Comparison of ENCODE assay signal across 19 cellular contexts in the genomic region with DNA sequence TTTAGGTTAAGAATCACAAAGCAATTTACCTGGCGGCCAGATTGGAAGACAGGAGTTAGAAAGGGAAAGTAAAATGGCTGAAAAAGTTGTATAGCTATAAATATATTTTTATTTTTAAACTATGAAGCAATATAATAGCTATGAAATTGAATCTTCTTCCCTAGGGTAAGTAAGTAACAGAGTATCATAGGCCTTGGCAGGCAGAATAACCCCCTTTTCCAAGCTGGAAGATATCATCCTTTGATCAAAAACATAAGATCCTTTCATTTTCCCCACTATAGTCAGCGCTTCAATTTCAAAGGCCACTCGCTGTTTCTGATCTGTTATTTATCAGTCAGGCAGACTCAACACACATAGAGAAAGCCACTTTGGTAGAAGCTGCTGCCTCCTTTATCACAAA.
DNase-seq lines count a peak whose midpoint lies in the region; ATAC-seq, FAIRE-seq and TF ChIP-seq lines count a peak whose summit lies in the region.
"Had no signal": no experiment of that assay in that cellular context is flagged by ENCODE, and none has a peak within 500 bp of the region (broad histone marks: within the 10 kb centered on the region; RNA-seq: fewer than 3 reads in every experiment).

No MANE protein-coding gene starts in this region.

- no peak overlapping the region for H3K23ac ChIP-seq in H1 (ENCODE audit: insufficient read length)

- H3K9me3 ChIP-seq in SK-N-SH: no peaks in the 10 kb centered on the region
- H3K9me3 ChIP-seq in H1 (ENCODE audit: insufficient read depth in 2 of 2, low read depth in 1 of 2, low read length in 1 of 2): no peaks in the 10 kb centered on the region
- no peaks in the 10 kb centered on the region for H3K9me3 ChIP-seq in osteoblast (ENCODE audit: low read depth, low read length)
- no peaks in the 10 kb centered on the region for H3K9me3 ChIP-seq in vagina
- H3K9me3 ChIP-seq in spleen: no peaks in the 10 kb centered on the region
- H3K9me3 ChIP-seq: body of pancreas had no signal

- no peaks in the 10 kb centered on the region for H3K9me2 ChIP-seq in SK-N-SH

- DNase-seq in SK-N-SH (no peak), H1 (ENCODE audit: low read depth in 1 of 2, low spot score in 2 of 2) (no peak), osteoblast (ENCODE audit: insufficient read length, low spot score, missing footprints) (no peak), vagina (ENCODE audit: extremely low spot score in 2 of 2) (no peak), spleen (no peak)
- DNase-seq: activated CD8-positive, alpha-beta memory T cell treated with anti-CD3 and anti-CD28 coated beads, Interleukin-2, amount 50 U/mL, for 48 hours; activated naive CD4-positive, alpha-beta T cell treated with Interleukin-2 at 50 U/mL for 16 hours; body of pancreas; CD4-positive, alpha-beta T cell; effector CD4-positive, alpha-beta T cell; KG1; NCI-H1694 treated with DMSO at 0.1 percent for 48 hours; NCI-H510A treated with DMSO at 0.1 percent for 48 hours; stimulated activated naive CD8-positive, alpha-beta T cell treated with anti-CD3 and anti-CD28 coated beads, Interleukin-15, Interleukin-2, amounts not matched to agents 100 U/mL and 50 U/mL, for 24 hours had no signal

- FAIRE-seq in H1 (lab: Jason Lieb, UNC): no peak

- H3K9ac ChIP-seq in SK-N-SH: no peak overlapping the region
- no peak overlapping the region for H3K9ac ChIP-seq in H1 (replicated peaks in 1 of 4; ENCODE audit: extremely low read depth in 1 of 4, low read depth in 3 of 4, low read length in 3 of 4)

- H3K4me3 ChIP-seq in SK-N-SH (ENCODE audit: low read depth in 2 of 2, low read length in 1 of 2) (no peak overlapping the region), H1 (ENCODE audit: extremely low read depth in 1 of 4, insufficient read depth in 2 of 4, low read depth in 3 of 4, low read length in 4 of 4) (no peak overlapping the region), osteoblast (ENCODE audit: insufficient read depth, low read length) (no peak overlapping the region), vagina (peak overlapping the region; percentile 24 to 37), spleen (peak overlapping the region in 2 of 8 donors; percentile 15 to 20)
- H3K4me3 ChIP-seq: body of pancreas had no signal

- WGBS in SK-N-SH (ENCODE audit: low lambda C conversion rate): 78% methylated on average over 3 of the region's 3 CpGs
- 86% methylated on average over 3 of the region's 3 CpGs; no CpG with 5 or more reads in 1 of the 2 experiments for WGBS in H1 (ENCODE audit: extremely low coverage in 1 of 2, insufficient coverage in 1 of 2, insufficient read length in 1 of 2, insufficient replicate concordance in 2 of 2, low coverage in 1 of 2, low lambda C conversion rate in 2 of 2, missing lambda C conversion rate in 1 of 2), 2 experiments
- 59 to 77% (median 71%) methylated on average over 3 of the region's 3 CpGs for WGBS in spleen, 5 donors

- no peak overlapping the region for H2BK12ac ChIP-seq in H1 (ENCODE audit: low read depth, low read length)

- no peaks in the 10 kb centered on the region for H3K36me3 ChIP-seq in SK-N-SH (replicated peaks in 1 of 2; ENCODE audit: control insufficient read depth in 1 of 2, insufficient read depth in 2 of 2, low read length in 1 of 2)
- no peaks in the 10 kb centered on the region for H3K36me3 ChIP-seq in H1 (ENCODE audit: control insufficient read depth in 2 of 4, insufficient read depth in 4 of 4, low read length in 3 of 4)
- H3K36me3 ChIP-seq in osteoblast (ENCODE audit: insufficient read depth, low read length): no peaks in the 10 kb centered on the region
- H3K36me3 ChIP-seq in vagina: no peaks in the 10 kb centered on the region
- no peaks in the 10 kb centered on the region for H3K36me3 ChIP-seq in spleen

- intact Hi-C loops in vagina (cut with DNase I) (no loop called here), spleen (cut with DNase I; ENCODE audit: low total_unique reads) (no loop called here)

- POLR2A ChIA-PET in SK-N-SH (lab: Yijun Ruan, JAX) (no interaction called here), H1 (lab: Charles Lee; ENCODE audit: partially characterized antibody) (no interaction called here)

- no peak overlapping the region for H2BK120ac ChIP-seq in H1 (replicated peaks; ENCODE audit: low read depth, low read length)

- no peaks in the 10 kb centered on the region for H3K79me1 ChIP-seq in H1 (ENCODE audit: low read depth, low read length)

- no peak for TF ChIP-seq POLR2A in H1 (IDR thresholded peaks at IDR 0.05; ENCODE audit: control extremely low read depth in 1 of 2, low read depth in 2 of 2, low read length in 2 of 2)
- no peak for TF ChIP-seq POLR2A in vagina (IDR thresholded peaks at IDR 0.05)
- TF ChIP-seq POLR2A in spleen (IDR thresholded peaks at IDR 0.05): no peak

- no peak overlapping the region for H3K14ac ChIP-seq in H1 (ENCODE audit: insufficient read length)

- 0 out of 2 replicates have a peak overlapping the region, but pooled peaks have one; percentile 56 for H2AFZ ChIP-seq in SK-N-SH (ENCODE audit: low read depth)
- peak overlapping the region; percentile 49; the same call in 1 of the 2 replicates for H2AFZ ChIP-seq in H1 (ENCODE audit: low read length)
- no peak overlapping the region for H2AFZ ChIP-seq in osteoblast (ENCODE audit: low read length)

- no peak overlapping the region for H2AK5ac ChIP-seq in H1 (ENCODE audit: low read depth, low read length)

- no peak overlapping the region for H4K8ac ChIP-seq in H1 (ENCODE audit: extremely low read depth, insufficient read depth, low read length)

- H3F3A ChIP-seq in SK-N-SH (replicated peaks; ENCODE audit: insufficient read depth): no peaks in the 10 kb centered on the region

- H2BK15ac ChIP-seq in H1 (ENCODE audit: low read length): no peak overlapping the region

- no peak for TF ChIP-seq RAD21 in SK-N-SH (IDR thresholded peaks at IDR 0.05; ENCODE audit: low read length)
- no peak for TF ChIP-seq RAD21 in H1 (IDR thresholded peaks at IDR 0.05 in 1 of 2, conservative IDR thresholded peaks at IDR 0.05 in 1 of 2; ENCODE audit: low read depth in 2 of 2, low read length in 2 of 2)

- H4K91ac ChIP-seq in H1 (replicated peaks; ENCODE audit: insufficient read length, low read length): no peak overlapping the region

- H4K20me1 ChIP-seq in SK-N-SH (ENCODE audit: insufficient read depth) (no peaks in the 10 kb centered on the region), H1 (replicated peaks in 1 of 2; ENCODE audit: control insufficient read depth in 1 of 2, insufficient read depth in 2 of 2, low read length in 2 of 2) (no peaks in the 10 kb centered on the region), osteoblast (ENCODE audit: insufficient read depth, low read length) (no peaks in the 10 kb centered on the region)

- H3K4me1 ChIP-seq in SK-N-SH (ENCODE audit: control insufficient read depth in 1 of 2, insufficient read depth in 2 of 2, low read depth in 1 of 2, low read length in 1 of 2) (peaks cover 0 to 2% of the 10 kb centered on the region in 2 experiments; a peak in 1 of 4 replicates), H1 (replicated peaks in 1 of 4; ENCODE audit: control insufficient read depth in 3 of 4, insufficient read depth in 4 of 4, low read length in 3 of 4) (no peaks in the 10 kb centered on the region), osteoblast (ENCODE audit: insufficient read depth, low read length) (no peaks in the 10 kb centered on the region), vagina (peaks cover 17% of the 10 kb centered on the region), spleen (no peaks in the 10 kb centered on the region)
- H3K4me1 ChIP-seq: body of pancreas had no signal

- H2BK20ac ChIP-seq in H1 (ENCODE audit: low read length): no peak overlapping the region

- CTCF ChIA-PET in SK-N-SH (lab: Yijun Ruan, JAX) (no interaction called here), H1 (lab: Charles Lee; ENCODE audit: partially characterized antibody) (no interaction called here)

- H3K56ac ChIP-seq in H1 (replicated peaks; ENCODE audit: insufficient read length, low read depth, low read length): no peak overlapping the region

- H3K4me2 ChIP-seq in SK-N-SH (no peak overlapping the region), H1 (ENCODE audit: insufficient read depth in 1 of 2, low read depth in 2 of 2, low read length in 2 of 2) (no peak overlapping the region), osteoblast (ENCODE audit: insufficient read depth, low read length) (peak overlapping the region; percentile 39)

- TF ChIP-seq CTCF in SK-N-SH (IDR thresholded peaks at IDR 0.05) (no peak), H1 (IDR thresholded peaks at IDR 0.05; ENCODE audit: control extremely low read depth in 1 of 3, insufficient read depth in 1 of 3, low read depth in 1 of 3, low read length in 3 of 3) (no peak), osteoblast (IDR thresholded peaks at IDR 0.05; ENCODE audit: extremely low read depth, low read depth, low read length) (no peak), vagina (IDR thresholded peaks at IDR 0.05) (no peak), spleen (IDR thresholded peaks at IDR 0.05 in 8 of 11, conservative IDR thresholded peaks at IDR 0.05 in 3 of 11) (no peak)

- no peak overlapping the region for H2BK5ac ChIP-seq in H1 (ENCODE audit: low read depth, low read length)

- no peak overlapping the region for H3K18ac ChIP-seq in H1 (ENCODE audit: extremely low read depth, low read length)

- no peak overlapping the region for H4K5ac ChIP-seq in H1 (ENCODE audit: insufficient read length, low read depth, low read length)

- H3K23me2 ChIP-seq in H1 (ENCODE audit: low read depth, low read length): no peaks in the 10 kb centered on the region

- H3K27ac ChIP-seq in SK-N-SH (ENCODE audit: low read depth in 2 of 2, low read length in 1 of 2): no peak overlapping the region
- no peak overlapping the region for H3K27ac ChIP-seq in H1 (ENCODE audit: low read depth, low read length)
- H3K27ac ChIP-seq in osteoblast (ENCODE audit: low read depth, low read length): no peak overlapping the region
- H3K27ac ChIP-seq in vagina: peak overlapping the region; percentile 58
- no peak overlapping the region for H3K27ac ChIP-seq in spleen
- H3K27ac ChIP-seq: body of pancreas had no signal

- H3K4ac ChIP-seq in H1 (replicated peaks; ENCODE audit: insufficient read length, low read depth, low read length): no peak overlapping the region

- TF ChIP-seq EP300 in SK-N-SH (IDR thresholded peaks at IDR 0.05; ENCODE audit: borderline replicate concordance in 1 of 2, low read depth in 1 of 2, low read length in 1 of 2): no peak
- no peak for TF ChIP-seq EP300 in H1 (IDR thresholded peaks at IDR 0.05; ENCODE audit: borderline replicate concordance in 1 of 2, low read depth in 2 of 2, low read length in 2 of 2)

- no peaks in the 10 kb centered on the region for H3K27me3 ChIP-seq in SK-N-SH (ENCODE audit: insufficient read depth)
- H3K27me3 ChIP-seq in H1 (replicated peaks in 1 of 4; ENCODE audit: control insufficient read depth in 3 of 4, extremely low read depth in 1 of 4, insufficient read depth in 3 of 4, low read length in 3 of 4): peaks cover 0 to 1% (median 0%) of the 10 kb centered on the region in 4 experiments; a peak in 1 of 7 replicates
- H3K27me3 ChIP-seq in osteoblast (ENCODE audit: insufficient read depth, low read length): peaks cover 7% of the 10 kb centered on the region
- H3K27me3 ChIP-seq in vagina: no peaks in the 10 kb centered on the region
- no peaks in the 10 kb centered on the region for H3K27me3 ChIP-seq in spleen (replicated peaks in 1 of 7)
- H3K27me3 ChIP-seq: body of pancreas had no signal

- H3K79me2 ChIP-seq in SK-N-SH (ENCODE audit: insufficient read depth) (no peaks in the 10 kb centered on the region), H1 (ENCODE audit: control insufficient read depth in 1 of 2, insufficient read depth in 2 of 2, low read length in 2 of 2) (no peaks in the 10 kb centered on the region), osteoblast (ENCODE audit: insufficient read depth, low read length) (no peaks in the 10 kb centered on the region)

- no peak; the same call in 2 of the 3 replicates for ATAC-seq in SK-N-SH treated with all-trans-retinoic acid at 6 μM for 48 hours
- no peak for ATAC-seq in HG03521 (IDR thresholded peaks at IDR 0.05; ENCODE audit: unreplicated experiment)
- no peak for ATAC-seq in GM21576 (IDR thresholded peaks at IDR 0.05; ENCODE audit: unreplicated experiment)
- ATAC-seq: activated CD4-positive, CD25-positive, alpha-beta regulatory T cell treated with anti-CD3 and anti-CD28 coated beads, Interleukin-2, amount 50 U/mL, for 24 hours; body of pancreas; HCT116; stimulated activated naive CD8-positive, alpha-beta T cell treated with anti-CD3 and anti-CD28 coated beads, Interleukin-15, Interleukin-2, amounts not matched to agents 100 U/mL and 50 U/mL, for 24 hours had no signal

Comparison
In these comparisons a context has a peak if more than half of its experiments do, and no peak if none do; other contexts are left out.
1. H3K4me3 ChIP-seq: peak in vagina (2 of 2); none in SK-N-SH (0 of 2), H1 (0 of 4) and osteoblast (single experiment).